ENCODE assay signal across 17 cellular contexts in the genomic region with DNA sequence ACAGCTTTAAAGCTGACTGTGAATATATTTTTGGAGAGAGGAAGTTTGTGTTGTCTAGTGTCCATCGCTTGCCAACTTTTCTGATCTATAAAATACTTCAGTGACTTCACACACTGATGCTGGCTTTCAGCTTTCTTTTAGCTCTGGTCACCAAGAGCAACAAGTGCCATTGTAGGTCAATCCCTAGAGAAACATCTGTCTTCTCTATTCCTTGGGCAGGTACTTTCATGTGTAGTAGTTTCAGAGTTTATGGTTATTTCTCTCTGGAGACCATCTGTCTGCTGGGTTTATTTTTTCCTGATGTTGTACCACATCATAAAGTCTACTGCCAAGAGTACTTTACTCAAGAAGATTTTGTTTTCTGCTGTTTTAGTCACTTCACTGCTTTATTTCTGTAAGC.
DNase-seq lines count a peak whose midpoint lies in the region; ATAC-seq lines count a peak whose summit lies in the region.
"Had no signal": no experiment of that assay in that cellular context is flagged by ENCODE, and none has a peak within 500 bp of the region (broad histone marks: within the 10 kb centered on the region; RNA-seq: fewer than 3 reads in every experiment).

No MANE protein-coding gene starts in this region.

- H3K27ac Mint-ChIP-seq in natural killer cell treated with Interleukin-12 subunit alpha and Interleukin-12 subunit beta and Interleukin-15 and Interleukin-18, amount 100 ng/mL, for 72 hours, result no peak overlapping the region

- H3K9me3 Mint-ChIP-seq in natural killer cell treated with Interleukin-12 subunit alpha and Interleukin-12 subunit beta and Interleukin-15 and Interleukin-18, amount 100 ng/mL, for 72 hours, result peaks cover 2% of the 10 kb centered on the region

- DNase-seq in left colon (no peak), T-helper 9 cell (no peak)
- DNase-seq in activated CD8-positive, alpha-beta memory T cell treated with anti-CD3 and anti-CD28 coated beads, Interleukin-2, amount 50 U/mL, for 48 hours, result no peak
- DNase-seq in natural killer cell treated with Interleukin-12 subunit alpha and Interleukin-12 subunit beta and Interleukin-15 and Interleukin-18, amount 100 ng/mL, for 72 hours (ENCODE audit: low spot score), result no peak
- DNase-seq: activated CD8-positive, alpha-beta memory T cell treated with anti-CD3 and anti-CD28 coated beads for 24 hours; activated gamma-delta T cell; BE2C; DMS79 treated with DMSO at 0.1 percent for 48 hours; glutamatergic neuron; NCI-H510A treated with DMSO at 0.1 percent for 48 hours; stomach; SW 1271 had no signal

- H3K27me3 Mint-ChIP-seq in natural killer cell treated with Interleukin-12 subunit alpha and Interleukin-12 subunit beta and Interleukin-15 and Interleukin-18, amount 100 ng/mL, for 72 hours, result no peaks in the 10 kb centered on the region

- peak; percentile 53 for ATAC-seq in GM18502 (IDR thresholded peaks at IDR 0.05; ENCODE audit: poor library complexity, unreplicated experiment)
- peak; percentile 68 for ATAC-seq in GM21825 (IDR thresholded peaks at IDR 0.05; ENCODE audit: unreplicated experiment)
- ATAC-seq in HG03457 (IDR thresholded peaks at IDR 0.05; ENCODE audit: unreplicated experiment), result peak; percentile 61
- ATAC-seq in left colon, result peak; percentile 44
- no peak for ATAC-seq in GM19328 (IDR thresholded peaks at IDR 0.05; ENCODE audit: unreplicated experiment)
- ATAC-seq in natural killer cell treated with Interleukin-12 subunit alpha and Interleukin-12 subunit beta and Interleukin-15 and Interleukin-18, amount 100 ng/mL, for 72 hours, result no peak
- ATAC-seq: K562 had no signal

- no peaks in the 10 kb centered on the region for H3K36me3 Mint-ChIP-seq in natural killer cell treated with Interleukin-12 subunit alpha and Interleukin-12 subunit beta and Interleukin-15 and Interleukin-18, amount 100 ng/mL, for 72 hours

- peaks cover 0 to 12% of the 10 kb centered on the region in 2 donors for H3K4me1 Mint-ChIP-seq in natural killer cell treated with Interleukin-12 subunit alpha and Interleukin-12 subunit beta and Interleukin-15 and Interleukin-18, amount 100 ng/mL, for 72 hours (ENCODE audit: low read depth in 2 of 2)

- intact Hi-C loops in left colon (cut with DNase I, micrococcal nuclease), result no loop called here

- no peak overlapping the region for H3K4me3 Mint-ChIP-seq in natural killer cell treated with Interleukin-12 subunit alpha and Interleukin-12 subunit beta and Interleukin-15 and Interleukin-18, amount 100 ng/mL, for 72 hours

Comparison
In these comparisons a context has a peak if more than half of its experiments do, and no peak if none do; other contexts are left out.
1. ATAC-seq: peak in GM18502 (single experiment), GM21825 (single experiment), HG03457 (single experiment) and left colon (single experiment); none in GM19328 (single experiment) and natural killer cell treated with Interleukin-12 subunit alpha and Interleukin-12 subunit beta and Interleukin-15 and Interleukin-18, amount 100 ng/mL, for 72 hours (0 of 2).